ENCODE assay signal across 9 cellular contexts in genomic region chr3:168847293-168847883, GRCh38.
A peak's percentile ranks its signal among the peaks of the same experiment; 100 is the strongest.
DNase-seq lines count a peak whose midpoint lies in the region; ATAC-seq, FAIRE-seq and TF ChIP-seq lines count a peak whose summit lies in the region.
"Had no signal": no experiment of that assay in that cellular context is flagged by ENCODE, and none has a peak within 500 bp of the region (broad histone marks: within the 10 kb centered on the region; RNA-seq: fewer than 3 reads in every experiment).

No MANE protein-coding gene starts in this region.

- H3K4me1 ChIP-seq in A549 (no peaks in the 10 kb centered on the region), mammary epithelial cell (ENCODE audit: insufficient read depth, low read length) (no peaks in the 10 kb centered on the region), lung (ENCODE audit: control insufficient read depth in 2 of 2, insufficient read depth in 2 of 2, low read length in 2 of 2) (no peaks in the 10 kb centered on the region)

- no peaks in the 10 kb centered on the region for H4K20me1 ChIP-seq in mammary epithelial cell (ENCODE audit: insufficient read depth, low read length)

- no peaks in the 10 kb centered on the region for H3K9me3 ChIP-seq in A549
- no peaks in the 10 kb centered on the region for H3K9me3 ChIP-seq in mammary epithelial cell (replicated peaks; ENCODE audit: insufficient read depth, low read length)
- no peaks in the 10 kb centered on the region for H3K9me3 ChIP-seq in lung (ENCODE audit: control insufficient read depth in 2 of 2, insufficient read depth in 1 of 2, low read length in 1 of 2)

- peak; percentile 54 for TF ChIP-seq CTCF in A549 (IDR thresholded peaks at IDR 0.05)
- peak; percentile 39; the same call in 1 of the 2 replicates for TF ChIP-seq CTCF in GM12875 (IDR thresholded peaks at IDR 0.05; ENCODE audit: borderline replicate concordance, insufficient read depth, low read depth, low read length)
- peak; percentile 48 to 68 for TF ChIP-seq CTCF in mammary epithelial cell (conservative IDR thresholded peaks at IDR 0.05 in 1 of 2, IDR thresholded peaks at IDR 0.05 in 1 of 2; ENCODE audit: extremely low read depth in 1 of 2, insufficient read depth in 1 of 2, low read depth in 1 of 2, low read length in 2 of 2)
- peak; percentile 20 for TF ChIP-seq CTCF in lung (IDR thresholded peaks at IDR 0.05; ENCODE audit: control extremely low read depth, extremely low read depth)

- peak in 1 of 2 experiments; percentile 60; a peak in 2 of 6 replicates for ATAC-seq in A549
- peak; percentile 59 for ATAC-seq in HG02938 (IDR thresholded peaks at IDR 0.05; ENCODE audit: unreplicated experiment)
- ATAC-seq in lung (ENCODE audit: insufficient read depth, low FRiP score), result no peak

- FAIRE-seq in A549 (lab: Jason Lieb, UNC), result no peak

- no peaks in the 10 kb centered on the region for H3K79me2 ChIP-seq in mammary epithelial cell (ENCODE audit: insufficient read depth, low read length)

- peak overlapping the region; percentile 41; the same call in 2 of the 3 replicates for H3K4me2 ChIP-seq in A549
- no peak overlapping the region for H3K4me2 ChIP-seq in mammary epithelial cell (ENCODE audit: insufficient read depth, low read depth, low read length)

- DNase-seq in A549 (ENCODE audit: low read depth in 1 of 2, low spot score in 1 of 2), result peak in 1 of 2 experiments; percentile 16
- peak; percentile 69 for DNase-seq in NCI-H2227 treated with DMSO at 0.1 percent for 48 hours (lab: John Stamatoyannopoulos, UW)
- peak; percentile 20 for DNase-seq in mammary epithelial cell
- DNase-seq in lung (ENCODE audit: low spot score), result no peak
- DNase-seq in 8988T, result no peak
- no peak for DNase-seq in T1000 (lab: John Stamatoyannopoulos, UW)

- H3K27me3 ChIP-seq in mammary epithelial cell (ENCODE audit: insufficient read depth, low read length) (peaks cover 16% of the 10 kb centered on the region), lung (ENCODE audit: control insufficient read depth, insufficient read depth) (no peaks in the 10 kb centered on the region)

- H3K4me3 ChIP-seq in A549, result no peak overlapping the region
- no peak overlapping the region for H3K4me3 ChIP-seq in GM12875 (ENCODE audit: low read depth, low read length)
- H3K4me3 ChIP-seq in mammary epithelial cell (replicated peaks in 1 of 3; ENCODE audit: insufficient read depth in 1 of 3, low read depth in 2 of 3, low read length in 3 of 3), result no peak overlapping the region
- no peak overlapping the region for H3K4me3 ChIP-seq in lung

- no peak for TF ChIP-seq POLR2A in A549 (IDR thresholded peaks at IDR 0.05; ENCODE audit: low read length)

- H3K9ac ChIP-seq in mammary epithelial cell (ENCODE audit: insufficient read depth, low read length), result no peak overlapping the region

- no TSS peak for BruUV-seq in mammary epithelial cell (replicated peaks; lab: Mats Ljungman, UMichigan)

- dilution Hi-C loops in mammary epithelial cell (cut with HindIII; ENCODE audit: low sequenced_read_pairs), result no loop called here

- POLR2A ChIA-PET in A549 (lab: Yijun Ruan, JAX), result no interaction called here

- no peaks in the 10 kb centered on the region for H3K36me3 ChIP-seq in mammary epithelial cell (ENCODE audit: insufficient read depth, low read length)
- H3K36me3 ChIP-seq in lung (ENCODE audit: control insufficient read depth in 2 of 2, insufficient read depth in 2 of 2, low read length in 2 of 2), result no peaks in the 10 kb centered on the region

- no peak for TF ChIP-seq EP300 in A549 (IDR thresholded peaks at IDR 0.05)

- in situ Hi-C loops in mammary epithelial cell (cut with MboI; ENCODE audit: low sequenced_read_pairs in 2 of 2), result loop anchor here (10.0 to 25.0 kb wide), 2 partner anchors 335 to 633 kb away; no protein-coding TSS in a partner anchor

- no peak overlapping the region for H2AFZ ChIP-seq in mammary epithelial cell (ENCODE audit: low read depth, low read length)

- 3% methylated on average over 7 of the region's 7 CpGs for WGBS in A549 (ENCODE audit: missing lambda C conversion rate)
- 7% methylated on average over 7 of the region's 7 CpGs for WGBS in mammary epithelial cell (ENCODE audit: low coverage, missing lambda C conversion rate)
- 16 to 22% methylated on average over 7 of the region's 7 CpGs for WGBS in lung, 2 donors

- TF ChIP-seq RAD21 in A549 (conservative IDR thresholded peaks at IDR 0.05 in 1 of 2, IDR thresholded peaks at IDR 0.05 in 1 of 2), result peak; percentile 65 to 75

- no peak overlapping the region for H3K27ac ChIP-seq in A549
- no peak overlapping the region for H3K27ac ChIP-seq in mammary epithelial cell (ENCODE audit: insufficient read depth, low read depth, low read length)
- no peak overlapping the region for H3K27ac ChIP-seq in lung (ENCODE audit: low read depth in 1 of 2, low read length in 1 of 2)
- H3K27ac ChIP-seq: epithelial cell of prostate had no signal

- intact Hi-C loops in mammary epithelial cell (cut with micrococcal nuclease), result loop anchor here (1.0 to 10.0 kb wide), 5 partner anchors 225 to 813 kb away; no protein-coding TSS in a partner anchor

- CTCF ChIA-PET in A549 (lab: Yijun Ruan, JAX), result interaction anchor here (0.5 to 6.7 kb wide), 16 partner anchors 8 to 641 kb away, joined by 3 to 57 read pairs (median 4); no protein-coding TSS in a partner anchor
- CTCF ChIA-PET in mammary epithelial cell (lab: Charles Lee; ENCODE audit: low non-redundant PET), result interaction anchor here (0.6 to 1.2 kb wide), 4 partner anchors 353 to 636 kb away, joined by 3 to 5 read pairs (median 4); no protein-coding TSS in a partner anchor

TF ChIP-seq in A549, 52 proteins besides CTCF, POLR2A, EP300 and RAD21:
- TF ChIP-seq POLR2AphosphoS2 (conservative IDR thresholded peaks at IDR 0.05; ENCODE audit: low read length) (no peak), CEBPB (IDR thresholded peaks at IDR 0.05) (no peak), TFCP2L1 (CRISPR knock-in tag; IDR thresholded peaks at IDR 0.05) (no peak), FOXS1 (CRISPR knock-in tag; IDR thresholded peaks at IDR 0.05) (no peak), KDM5A (IDR thresholded peaks at IDR 0.05) (no peak), MAFK (IDR thresholded peaks at IDR 0.05; ENCODE audit: partially characterized antibody) (peak; percentile 67), PHF8 (IDR thresholded peaks at IDR 0.05; ENCODE audit: borderline replicate concordance, low read depth) (no peak), FOSL2 (IDR thresholded peaks at IDR 0.05) (no peak), FOSL2 (CRISPR knock-in tag; IDR thresholded peaks at IDR 0.05) (no peak), SMC3 (IDR thresholded peaks at IDR 0.05) (peak; percentile 62), CHD4 (IDR thresholded peaks at IDR 0.05; ENCODE audit: borderline replicate concordance) (no peak), GATA3 (IDR thresholded peaks at IDR 0.05; ENCODE audit: borderline replicate concordance) (no peak), ZNF302 (CRISPR knock-in tag; IDR thresholded peaks at IDR 0.05) (no peak), CBX8 (IDR thresholded peaks at IDR 0.05) (no peak), JUNB (IDR thresholded peaks at IDR 0.05) (no peak), HDAC2 (IDR thresholded peaks at IDR 0.05) (no peak)
- TF ChIP-seq, protein P1, sequence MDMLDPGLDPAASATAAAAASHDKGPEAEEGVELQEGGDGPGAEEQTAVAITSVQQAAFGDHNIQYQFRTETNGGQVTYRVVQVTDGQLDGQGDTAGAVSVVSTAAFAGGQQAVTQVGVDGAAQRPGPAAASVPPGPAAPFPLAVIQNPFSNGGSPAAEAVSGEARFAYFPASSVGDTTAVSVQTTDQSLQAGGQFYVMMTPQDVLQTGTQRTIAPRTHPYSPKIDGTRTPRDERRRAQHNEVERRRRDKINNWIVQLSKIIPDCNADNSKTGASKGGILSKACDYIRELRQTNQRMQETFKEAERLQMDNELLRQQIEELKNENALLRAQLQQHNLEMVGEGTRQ (IDR thresholded peaks at IDR 0.05), result no peak

Comparison
In these comparisons a context has a peak if more than half of its experiments do, and no peak if none do; other contexts are left out.
1. DNase-seq: peak in NCI-H2227 treated with DMSO at 0.1 percent for 48 hours (single experiment) and mammary epithelial cell (single experiment); none in lung (single experiment), 8988T (single experiment) and T1000 (single experiment).
2. Peak in every context shown above with its lines, with median percentiles within 50 percentile points of each other: CTCF ChIP-seq.